In the genomic region with DNA sequence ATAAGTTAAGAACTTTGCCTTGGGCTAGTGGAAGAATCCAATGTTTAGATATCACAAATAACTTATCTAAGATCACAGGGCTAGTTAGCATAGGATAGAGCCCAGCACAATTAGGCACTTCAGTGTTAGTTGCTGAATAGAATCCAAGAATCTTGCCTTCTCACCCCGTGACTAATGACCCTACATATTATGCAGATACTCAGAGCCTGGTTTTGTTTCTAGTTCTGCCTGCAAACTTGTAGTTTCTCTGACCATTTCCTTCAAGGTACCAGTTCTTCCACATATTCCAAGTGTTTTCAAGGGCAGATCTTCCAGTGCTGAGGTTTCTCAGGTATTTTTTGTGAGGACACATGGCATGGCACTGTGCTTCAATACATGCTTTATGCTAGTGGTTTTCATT, we compare ENCODE assay signal across 18 cellular contexts.
DNase-seq lines count a peak whose midpoint lies in the region; ATAC-seq, FAIRE-seq and TF ChIP-seq lines count a peak whose summit lies in the region.
"Had no signal": no experiment of that assay in that cellular context is flagged by ENCODE, and none has a peak within 500 bp of the region (broad histone marks: within the 10 kb centered on the region; RNA-seq: fewer than 3 reads in every experiment).

No MANE protein-coding gene starts in this region.

- H3K4me1 Mint-ChIP-seq in GM23338, result no peaks in the 10 kb centered on the region
- H3K4me1 Mint-ChIP-seq in astrocyte (ENCODE audit: low read depth, unreplicated experiment), result no peaks in the 10 kb centered on the region
- H3K4me1 Mint-ChIP-seq: IgD-negative memory B cell had no signal

- no peak overlapping the region for H3K9ac ChIP-seq in astrocyte (ENCODE audit: low read length)
- H3K9ac ChIP-seq: BLaER1 treated with 17β-estradiol and CSF1 and Interleukin-3, amounts not matched to agents 10 nM and 100 nM had no signal

- no peak for TF ChIP-seq POLR2A in Peyer's patch (IDR thresholded peaks at IDR 0.05)

- H3K4me3 ChIP-seq in GM23338 (no peak overlapping the region), astrocyte (ENCODE audit: insufficient read depth, low read depth, low read length) (no peak overlapping the region), Peyer's patch (no peak overlapping the region), hepatocyte (no peak overlapping the region)
- H3K4me3 ChIP-seq: BLaER1 treated with 17β-estradiol and CSF1 and Interleukin-3, amounts not matched to agents 10 nM and 100 nM; HAP-1 had no signal

- no peak for DNase-seq in GM23338 (ENCODE audit: low spot score)
- peak; percentile 4 for DNase-seq in astrocyte (ENCODE audit: low read depth)
- peak; percentile 2 to 3 for DNase-seq in foreskin keratinocyte
- DNase-seq in Peyer's patch, result no peak
- DNase-seq in LoVo (ENCODE audit: low spot score), result no peak
- DNase-seq in hepatocyte (ENCODE audit: low spot score), result no peak
- DNase-seq in effector CD8-positive, alpha-beta T cell (lab: John Stamatoyannopoulos, UW), result no peak
- DNase-seq: CD8-positive, alpha-beta T cell; Karpas-422; NCI-H1092 treated with DMSO at 0.1 percent for 48 hours; NCI-H2227 treated with DMSO at 0.1 percent for 48 hours; NCI-H510A treated with DMSO at 0.1 percent for 48 hours; NCI-H774; SIG-M5 had no signal

- H4K20me1 ChIP-seq in GM23338 (replicated peaks; ENCODE audit: insufficient read depth) (no peaks in the 10 kb centered on the region), astrocyte (ENCODE audit: insufficient read depth, low read length) (no peaks in the 10 kb centered on the region), hepatocyte (ENCODE audit: insufficient read depth, poor library complexity, severe bottlenecking) (no peaks in the 10 kb centered on the region)
- H4K20me1 ChIP-seq: BLaER1 treated with 17β-estradiol and CSF1 and Interleukin-3, amounts not matched to agents 10 nM and 100 nM had no signal

- H3K27ac Mint-ChIP-seq in GM23338 (no peak overlapping the region), astrocyte (ENCODE audit: unreplicated experiment) (no peak overlapping the region)
- H3K27ac Mint-ChIP-seq: CD8-positive, alpha-beta T cell; IgD-negative memory B cell had no signal

- H3K79me2 ChIP-seq in GM23338 (replicated peaks; ENCODE audit: insufficient read depth) (no peaks in the 10 kb centered on the region), astrocyte (ENCODE audit: insufficient read depth, low read length) (no peaks in the 10 kb centered on the region), hepatocyte (no peaks in the 10 kb centered on the region)

- no peak for FAIRE-seq in astrocyte (lab: Jason Lieb, UNC)

- no peak overlapping the region for H3K4me3 Mint-ChIP-seq in GM23338
- H3K4me3 Mint-ChIP-seq in astrocyte (ENCODE audit: unreplicated experiment), result no peak overlapping the region
- H3K4me3 Mint-ChIP-seq: CD8-positive, alpha-beta T cell; IgD-negative memory B cell had no signal

- H3K9me3 ChIP-seq in astrocyte (ENCODE audit: insufficient read depth, low read depth, low read length) (peaks cover 7% of the 10 kb centered on the region), Peyer's patch (peaks cover 0 to 7% (median 0%) of the 10 kb centered on the region in 4 donors), hepatocyte (ENCODE audit: low read depth) (no peaks in the 10 kb centered on the region)
- H3K9me3 ChIP-seq: HAP-1 had no signal

- no peak overlapping the region for H3K27ac ChIP-seq in GM23338 (ENCODE audit: low read depth)
- H3K27ac ChIP-seq in astrocyte (ENCODE audit: low read depth, low read length), result no peak overlapping the region
- no peak overlapping the region for H3K27ac ChIP-seq in foreskin keratinocyte
- H3K27ac ChIP-seq in Peyer's patch, result no peak overlapping the region
- H3K27ac ChIP-seq in hepatocyte, result no peak overlapping the region
- H3K27ac ChIP-seq: BLaER1 treated with 17β-estradiol and CSF1 and Interleukin-3, amounts not matched to agents 10 nM and 100 nM; RWPE1 had no signal

- no peaks in the 10 kb centered on the region for H3F3A ChIP-seq in GM23338 (replicated peaks; ENCODE audit: low read depth)

- no peak for TF ChIP-seq CTCF in GM23338 (conservative IDR thresholded peaks at IDR 0.05; ENCODE audit: low read depth in 2 of 2)
- no peak for TF ChIP-seq CTCF in astrocyte (IDR thresholded peaks at IDR 0.05; ENCODE audit: insufficient read depth, low read depth, low read length)
- no peak for TF ChIP-seq CTCF in foreskin keratinocyte (conservative IDR thresholded peaks at IDR 0.05)
- TF ChIP-seq CTCF in Peyer's patch (IDR thresholded peaks at IDR 0.05), result no peak
- TF ChIP-seq CTCF in hepatocyte (IDR thresholded peaks at IDR 0.05; ENCODE audit: poor library complexity), result no peak

- H3K36me3 ChIP-seq in GM23338 (ENCODE audit: insufficient read depth), result peaks cover 8% of the 10 kb centered on the region; the same call in 1 of the 2 replicates
- no peaks in the 10 kb centered on the region for H3K36me3 ChIP-seq in astrocyte (ENCODE audit: insufficient read depth, low read length)
- H3K36me3 ChIP-seq in Peyer's patch, result no peaks in the 10 kb centered on the region
- no peaks in the 10 kb centered on the region for H3K36me3 ChIP-seq in hepatocyte (replicated peaks; ENCODE audit: insufficient read depth, low read depth)
- H3K36me3 ChIP-seq: BLaER1 treated with 17β-estradiol and CSF1 and Interleukin-3, amounts not matched to agents 10 nM and 100 nM; HAP-1 had no signal

- peaks cover 1% of the 10 kb centered on the region for H3K27me3 Mint-ChIP-seq in GM23338 (ENCODE audit: insufficient read depth, low read depth, poor library complexity)
- no peaks in the 10 kb centered on the region for H3K27me3 Mint-ChIP-seq in astrocyte (ENCODE audit: low read depth, unreplicated experiment)
- H3K27me3 Mint-ChIP-seq: IgD-negative memory B cell had no signal

- peaks cover 42% of the 10 kb centered on the region for H3K9me3 Mint-ChIP-seq in GM23338
- H3K9me3 Mint-ChIP-seq in astrocyte (ENCODE audit: unreplicated experiment), result peaks cover 10% of the 10 kb centered on the region

- H2AFZ ChIP-seq in GM23338 (0 out of 2 replicates have a peak overlapping the region, but pooled peaks have one; percentile 78), astrocyte (ENCODE audit: low read depth, low read length) (no peak overlapping the region), hepatocyte (no peak overlapping the region)

- WGBS in hepatocyte (ENCODE audit: low lambda C conversion rate, missing lambda C conversion rate), result 75% methylated on average over 1 of the region's 1 CpG

- H3K4me1 ChIP-seq in GM23338 (ENCODE audit: insufficient read depth) (no peaks in the 10 kb centered on the region), astrocyte (ENCODE audit: insufficient read depth, low read length) (no peaks in the 10 kb centered on the region), foreskin keratinocyte (no peaks in the 10 kb centered on the region), Peyer's patch (no peaks in the 10 kb centered on the region), hepatocyte (ENCODE audit: insufficient read depth) (no peaks in the 10 kb centered on the region)
- H3K4me1 ChIP-seq: BLaER1 treated with 17β-estradiol and CSF1 and Interleukin-3, amounts not matched to agents 10 nM and 100 nM; HAP-1 had no signal

- H3K36me3 Mint-ChIP-seq in GM23338 (ENCODE audit: low read depth), result peaks cover 15% of the 10 kb centered on the region
- peaks cover 2% of the 10 kb centered on the region for H3K36me3 Mint-ChIP-seq in astrocyte (ENCODE audit: low read depth, unreplicated experiment)
- H3K36me3 Mint-ChIP-seq: CD8-positive, alpha-beta T cell had no signal

- H3K4me2 ChIP-seq in GM23338 (no peak overlapping the region), astrocyte (ENCODE audit: low read length) (no peak overlapping the region), hepatocyte (no peak overlapping the region)
- H3K4me2 ChIP-seq: BLaER1 treated with 17β-estradiol and CSF1 and Interleukin-3, amounts not matched to agents 10 nM and 100 nM had no signal

- ATAC-seq in GM23338 (no peak), foreskin keratinocyte (peak; percentile 32)
- ATAC-seq: CD8-positive, alpha-beta T cell had no signal

- H3K27me3 ChIP-seq in GM23338 (ENCODE audit: insufficient read depth) (no peaks in the 10 kb centered on the region), astrocyte (ENCODE audit: insufficient read depth, low read length) (no peaks in the 10 kb centered on the region), foreskin keratinocyte (no peaks in the 10 kb centered on the region), Peyer's patch (no peaks in the 10 kb centered on the region), hepatocyte (no peaks in the 10 kb centered on the region)
- H3K27me3 ChIP-seq: BLaER1 treated with 17β-estradiol and CSF1 and Interleukin-3, amounts not matched to agents 10 nM and 100 nM had no signal

- H3K9me2 ChIP-seq in GM23338 (ENCODE audit: insufficient read depth) (peaks cover 4% of the 10 kb centered on the region; the same call in 1 of the 2 replicates), hepatocyte (replicated peaks; ENCODE audit: insufficient read depth) (no peaks in the 10 kb centered on the region)

TF ChIP-seq in GM23338, 12 proteins besides CTCF, POLR2A, EP300 and RAD21:
- TF ChIP-seq ZNF114 (CRISPR knock-in tag; IDR thresholded peaks at IDR 0.05), result no peak

Comparison
In these comparisons a context has a peak if more than half of its experiments do, and no peak if none do; other contexts are left out.
1. DNase-seq: peak in astrocyte (single experiment) and foreskin keratinocyte (2 of 2); none in GM23338 (single experiment), Peyer's patch (0 of 3), LoVo (single experiment), hepatocyte (single experiment) and effector CD8-positive, alpha-beta T cell (single experiment).